22 cellular contexts compared by ENCODE assay signal in the genomic region with DNA sequence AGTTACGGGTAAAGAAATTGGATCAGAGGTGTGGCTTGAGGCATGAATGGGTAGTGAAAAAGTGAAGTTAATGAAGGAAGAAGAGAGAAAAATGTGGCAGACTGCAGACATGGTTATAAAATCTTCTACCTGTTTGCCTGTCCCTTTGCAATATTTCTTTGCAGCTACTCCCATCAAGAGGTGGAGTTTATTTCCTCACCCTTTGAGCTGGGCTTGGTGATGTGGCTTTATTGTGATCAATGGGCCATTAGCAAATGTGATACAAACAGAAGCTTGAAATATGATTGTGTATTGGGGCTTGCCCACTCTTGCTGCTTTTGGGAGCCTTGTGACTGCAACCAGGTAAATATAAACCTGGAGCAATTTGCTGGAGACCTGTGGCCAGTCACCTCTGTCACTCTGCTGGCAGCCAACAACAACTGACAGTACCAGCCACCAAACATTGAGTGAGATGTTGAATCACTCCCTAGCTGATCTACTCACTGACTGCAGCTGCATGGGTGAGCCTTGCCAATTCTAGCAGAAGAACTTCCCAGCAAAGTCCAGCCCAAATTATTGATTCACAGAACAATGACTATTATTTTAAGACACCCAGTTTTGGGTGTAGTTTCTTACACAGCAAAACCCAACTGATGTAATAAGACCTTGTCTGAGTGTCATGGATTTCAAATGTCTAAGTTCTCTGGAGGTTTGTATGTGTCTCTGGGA.
DNase-seq lines count a peak whose midpoint lies in the region; ATAC-seq, FAIRE-seq and TF ChIP-seq lines count a peak whose summit lies in the region.
"Had no signal": no experiment of that assay in that cellular context is flagged by ENCODE, and none has a peak within 500 bp of the region (broad histone marks: within the 10 kb centered on the region; RNA-seq: fewer than 3 reads in every experiment).

No MANE protein-coding gene starts in this region.

- H3K27me3 Mint-ChIP-seq in CD4-positive, CD25-positive, alpha-beta regulatory T cell: no peaks in the 10 kb centered on the region
- H3K27me3 Mint-ChIP-seq in nephron progenitor cell (ENCODE audit: low read depth, poor library complexity): peaks cover 2% of the 10 kb centered on the region

- no peak for TF ChIP-seq POLR2A in GM12891 (IDR thresholded peaks at IDR 0.05; ENCODE audit: low read depth, low read length)

- ATAC-seq in CD4-positive, CD25-positive, alpha-beta regulatory T cell (ENCODE audit: low read depth in 2 of 2): no peak
- ATAC-seq: heart left ventricle, upper lobe of right lung had no signal

- H3K9me3 Mint-ChIP-seq in CD4-positive, CD25-positive, alpha-beta regulatory T cell: peaks cover 0 to 2% (median 0%) of the 10 kb centered on the region in 7 donors
- H3K9me3 Mint-ChIP-seq in nephron progenitor cell: peaks cover 11% of the 10 kb centered on the region

- TF ChIP-seq CTCF in epithelial cell of esophagus (IDR thresholded peaks at IDR 0.05; ENCODE audit: insufficient read depth, low read depth, low read length, missing control alignments) (no peak), nephron progenitor cell (IDR thresholded peaks at IDR 0.05) (no peak)

- no peaks in the 10 kb centered on the region for H3K36me3 ChIP-seq in CD4-positive, CD25-positive, alpha-beta regulatory T cell (ENCODE audit: control insufficient read depth, insufficient read depth, low read length)
- H3K36me3 ChIP-seq: esophagus muscularis mucosa, heart left ventricle, upper lobe of right lung had no signal

- H3K4me3 ChIP-seq in CD4-positive, CD25-positive, alpha-beta regulatory T cell (ENCODE audit: low read depth, low read length): no peak overlapping the region
- H3K4me3 ChIP-seq in epithelial cell of esophagus (ENCODE audit: low read length): no peak overlapping the region
- H3K4me3 ChIP-seq: esophagus muscularis mucosa, heart left ventricle, upper lobe of right lung had no signal

- no peaks in the 10 kb centered on the region for H3K9me3 ChIP-seq in CD4-positive, CD25-positive, alpha-beta regulatory T cell (ENCODE audit: control insufficient read depth in 2 of 2, low read length in 2 of 2)
- H3K9me3 ChIP-seq: esophagus muscularis mucosa, heart left ventricle, upper lobe of right lung had no signal

- FAIRE-seq in GM12891 (lab: Jason Lieb, UNC): peak; percentile 78
- FAIRE-seq: keratinocyte had no signal

- no peak overlapping the region for H3K27ac ChIP-seq in CD4-positive, CD25-positive, alpha-beta regulatory T cell (ENCODE audit: insufficient read depth, low read length, poor library complexity, severe bottlenecking)
- H3K27ac ChIP-seq: esophagus muscularis mucosa, heart left ventricle, upper lobe of right lung, VCaP had no signal

- H3K27me3 ChIP-seq in CD4-positive, CD25-positive, alpha-beta regulatory T cell (ENCODE audit: control insufficient read depth, insufficient read depth, low read length): no peaks in the 10 kb centered on the region
- H3K27me3 ChIP-seq: esophagus muscularis mucosa, upper lobe of right lung had no signal

- H3K36me3 Mint-ChIP-seq in CD4-positive, CD25-positive, alpha-beta regulatory T cell: peaks cover 2% of the 10 kb centered on the region
- no peaks in the 10 kb centered on the region for H3K36me3 Mint-ChIP-seq in nephron progenitor cell (ENCODE audit: low read depth)

- H3K4me3 Mint-ChIP-seq in CD4-positive, CD25-positive, alpha-beta regulatory T cell: peak overlapping the region in 2 of 4 donors; percentile 11 to 68
- H3K4me3 Mint-ChIP-seq in nephron progenitor cell: no peak overlapping the region

- DNase-seq in CD4-positive, CD25-positive, alpha-beta regulatory T cell: peak in 1 of 3 donors; percentile 41
- no peak for DNase-seq in GM12891 (ENCODE audit: insufficient read length, low spot score)
- peak; percentile 14 for DNase-seq in epithelial cell of esophagus (ENCODE audit: low read depth)
- DNase-seq in nephron progenitor cell: no peak
- DNase-seq in NCI-H69 (lab: John Stamatoyannopoulos, UW): no peak
- no peak for DNase-seq in NK-92 treated with Interleukin-12 subunit alpha and Interleukin-12 subunit beta, amount 100 ng/mL, for 24 hours (lab: John Stamatoyannopoulos, UW)
- DNase-seq in hepatic stellate cell (ENCODE audit: low spot score): no peak
- DNase-seq: GF-D8; heart left ventricle; KG1; mesendoderm; NCI-H1048; NCI-H2029 treated with DMSO at 0.1 percent for 48 hours; NCI-H510A; SHP77 treated with DMSO at 0.1 percent for 48 hours; stimulated activated CD4-positive, alpha-beta T cell treated with anti-CD3 and anti-CD28 coated beads, Interleukin-15, amount 100 ng/mL, for 24 hours; stimulated activated naive CD4-positive, alpha-beta T cell; upper lobe of right lung had no signal

- peaks cover 29 to 74% (median 62%) of the 10 kb centered on the region in 4 donors for H3K4me1 Mint-ChIP-seq in CD4-positive, CD25-positive, alpha-beta regulatory T cell
- peaks cover 49% of the 10 kb centered on the region for H3K4me1 Mint-ChIP-seq in nephron progenitor cell

- H3K27ac Mint-ChIP-seq in CD4-positive, CD25-positive, alpha-beta regulatory T cell: peak overlapping the region; percentile 6 to 83 (median 59)
- H3K27ac Mint-ChIP-seq in nephron progenitor cell: peak overlapping the region; percentile 36
- H3K27ac Mint-ChIP-seq: activated T-helper 2 cell treated with anti-CD3 and anti-CD28 coated beads, Interferon-gamma antibody, Interleukin-2, Interleukin-4, amounts not matched to agents 10 μg/mL and 5 μg/mL and 100 μg/mL, durations not matched to agents 14 hours and 24 hours and 36 hours had no signal

- peaks cover 41% of the 10 kb centered on the region for H3K4me1 ChIP-seq in CD4-positive, CD25-positive, alpha-beta regulatory T cell (ENCODE audit: control insufficient read depth, insufficient read depth, low read length, poor library complexity, severe bottlenecking)

TF ChIP-seq in GM12891, 5 proteins besides CTCF, POLR2A, EP300 and RAD21:
- no peak for TF ChIP-seq POLR2AphosphoS5 (IDR thresholded peaks at IDR 0.05; ENCODE audit: low read depth, low read length)
- no peak for TF ChIP-seq PAX5 (IDR thresholded peaks at IDR 0.05; ENCODE audit: insufficient read depth, low read length, severe bottlenecking)
- TF ChIP-seq SPI1 (IDR thresholded peaks at IDR 0.05; ENCODE audit: low read depth, low read length): no peak
- no peak for TF ChIP-seq POU2F2 (IDR thresholded peaks at IDR 0.05; ENCODE audit: low read depth, low read length)
- TF ChIP-seq TAF1 (IDR thresholded peaks at IDR 0.05; ENCODE audit: low read depth, low read length): no peak
TF ChIP-seq in GM12891: peak in this region for 0.
